ENCODE assay signal across 11 cellular contexts in genomic region chr6:69729870-69730449, GRCh38.
DNase-seq lines count a peak whose midpoint lies in the region; ATAC-seq, FAIRE-seq and TF ChIP-seq lines count a peak whose summit lies in the region.
"Had no signal": no experiment of that assay in that cellular context is flagged by ENCODE, and none has a peak within 500 bp of the region (broad histone marks: within the 10 kb centered on the region; RNA-seq: fewer than 3 reads in every experiment).

No MANE protein-coding gene starts in this region.

- no peaks in the 10 kb centered on the region for H3K27me3 Mint-ChIP-seq in activated T-helper 2 cell treated with anti-CD3 and anti-CD28 coated beads, Interferon-gamma antibody, Interleukin-2, Interleukin-4, amounts not matched to agents 10 μg/mL and 5 μg/mL and 100 μg/mL, durations not matched to agents 14 hours and 24 hours and 36 hours (ENCODE audit: low read depth)

- TF ChIP-seq POLR2A in testis (IDR thresholded peaks at IDR 0.05) = no peak

- H3K27ac Mint-ChIP-seq in activated T-helper 2 cell treated with anti-CD3 and anti-CD28 coated beads, Interferon-gamma antibody, Interleukin-2, Interleukin-4, amounts not matched to agents 10 μg/mL and 5 μg/mL and 100 μg/mL, durations not matched to agents 14 hours and 24 hours and 36 hours = no peak overlapping the region

- no peaks in the 10 kb centered on the region for H3K79me2 ChIP-seq in OCI-LY3 (ENCODE audit: low read length)

- no peak overlapping the region for H3K4me2 ChIP-seq in OCI-LY3 (ENCODE audit: low read length)

- H3K9me3 ChIP-seq in OCI-LY3 (ENCODE audit: insufficient read depth, low read length) (no peaks in the 10 kb centered on the region), testis (no peaks in the 10 kb centered on the region)

- no peaks in the 10 kb centered on the region for H3K4me1 Mint-ChIP-seq in activated T-helper 2 cell treated with anti-CD3 and anti-CD28 coated beads, Interferon-gamma antibody, Interleukin-2, Interleukin-4, amounts not matched to agents 10 μg/mL and 5 μg/mL and 100 μg/mL, durations not matched to agents 14 hours and 24 hours and 36 hours (ENCODE audit: low read depth)

- ATAC-seq in GM19395 (IDR thresholded peaks at IDR 0.05; ENCODE audit: unreplicated experiment) (no peak), HG03139 (IDR thresholded peaks at IDR 0.05; ENCODE audit: unreplicated experiment) (no peak)
- ATAC-seq: esophagus mucosa had no signal

- no peak overlapping the region for H3K27ac ChIP-seq in OCI-LY3 (ENCODE audit: low read length)
- H3K27ac ChIP-seq in testis = no peak overlapping the region
- H3K27ac ChIP-seq: sigmoid colon had no signal

- no peak overlapping the region for H3K4me3 Mint-ChIP-seq in activated T-helper 2 cell treated with anti-CD3 and anti-CD28 coated beads, Interferon-gamma antibody, Interleukin-2, Interleukin-4, amounts not matched to agents 10 μg/mL and 5 μg/mL and 100 μg/mL, durations not matched to agents 14 hours and 24 hours and 36 hours (ENCODE audit: low read depth)

- 70 to 78% methylated on average over 3 of the region's 3 CpGs for WGBS in testis, 2 donors

- no peak overlapping the region for H2AFZ ChIP-seq in OCI-LY3 (ENCODE audit: low read depth, low read length)

- FAIRE-seq in A204.1 (lab: Jason Lieb, UNC) (peak; percentile 99), G401.6 (lab: Jason Lieb, UNC) (peak; percentile 97)

- intact Hi-C loops in testis (cut with DNase I; ENCODE audit: low total_unique reads) = no loop called here
- intact Hi-C loops in activated T-helper 2 cell treated with anti-CD3 and anti-CD28 coated beads, Interferon-gamma antibody, Interleukin-2, Interleukin-4, amounts not matched to agents 10 μg/mL and 5 μg/mL and 100 μg/mL, durations not matched to agents 14 hours and 24 hours and 36 hours (cut with micrococcal nuclease) = loop anchor here (5.0 to 10.0 kb wide), 2 partner anchors 135 to 377 kb away; partner anchors contain the start of gene COL19A1

- H4K20me1 ChIP-seq in OCI-LY3 (ENCODE audit: insufficient read depth, low read length) = no peaks in the 10 kb centered on the region

- DNase-seq in fibroblast of the aortic adventitia (ENCODE audit: low read depth) (peak; percentile 23), testis (no peak)
- DNase-seq in activated T-helper 2 cell treated with anti-CD3 and anti-CD28 coated beads, Interferon-gamma antibody, Interleukin-2, Interleukin-4, amounts not matched to agents 10 μg/mL and 5 μg/mL and 100 μg/mL, durations not matched to agents 14 hours and 24 hours and 36 hours (ENCODE audit: low spot score) = no peak
- DNase-seq: activated CD4-positive, alpha-beta T cell treated with anti-CD3 and anti-CD28 coated beads for 48 hours; sigmoid colon had no signal

- no peak overlapping the region for H3K9ac ChIP-seq in OCI-LY3 (ENCODE audit: low read length)

- TF ChIP-seq CTCF in OCI-LY3 (IDR thresholded peaks at IDR 0.05; ENCODE audit: low read depth, low read length) (peak; percentile 63), fibroblast of the aortic adventitia (IDR thresholded peaks at IDR 0.05; ENCODE audit: insufficient read depth, low read length) (peak; percentile 12), testis (IDR thresholded peaks at IDR 0.05) (peak in 1 of 3 experiments; percentile 43)

- H3K36me3 ChIP-seq in OCI-LY3 (replicated peaks; ENCODE audit: low read depth, low read length) = peaks cover 7% of the 10 kb centered on the region
- no peaks in the 10 kb centered on the region for H3K36me3 ChIP-seq in testis (ENCODE audit: low read depth, missing control alignments)
- H3K36me3 ChIP-seq: sigmoid colon had no signal

- peaks cover 16% of the 10 kb centered on the region for H3K36me3 Mint-ChIP-seq in activated T-helper 2 cell treated with anti-CD3 and anti-CD28 coated beads, Interferon-gamma antibody, Interleukin-2, Interleukin-4, amounts not matched to agents 10 μg/mL and 5 μg/mL and 100 μg/mL, durations not matched to agents 14 hours and 24 hours and 36 hours (ENCODE audit: low read depth)

- H3K4me1 ChIP-seq in OCI-LY3 (ENCODE audit: low read length) (peaks cover 4% of the 10 kb centered on the region; the same call in 1 of the 2 replicates), testis (no peaks in the 10 kb centered on the region)
- H3K4me1 ChIP-seq: sigmoid colon had no signal

- H3K9me3 Mint-ChIP-seq in activated T-helper 2 cell treated with anti-CD3 and anti-CD28 coated beads, Interferon-gamma antibody, Interleukin-2, Interleukin-4, amounts not matched to agents 10 μg/mL and 5 μg/mL and 100 μg/mL, durations not matched to agents 14 hours and 24 hours and 36 hours = peaks cover 9% of the 10 kb centered on the region

- no peaks in the 10 kb centered on the region for H3K27me3 ChIP-seq in OCI-LY3 (ENCODE audit: low read depth, low read length)
- no peaks in the 10 kb centered on the region for H3K27me3 ChIP-seq in testis
- H3K27me3 ChIP-seq: sigmoid colon had no signal

- H3K4me3 ChIP-seq in OCI-LY3 (ENCODE audit: low read length) (no peak overlapping the region), fibroblast of the aortic adventitia (ENCODE audit: low read depth, low read length) (no peak overlapping the region), testis (no peak overlapping the region)
- H3K4me3 ChIP-seq: sigmoid colon had no signal
